ENCODE assay signal across 9 cellular contexts in the genomic region with DNA sequence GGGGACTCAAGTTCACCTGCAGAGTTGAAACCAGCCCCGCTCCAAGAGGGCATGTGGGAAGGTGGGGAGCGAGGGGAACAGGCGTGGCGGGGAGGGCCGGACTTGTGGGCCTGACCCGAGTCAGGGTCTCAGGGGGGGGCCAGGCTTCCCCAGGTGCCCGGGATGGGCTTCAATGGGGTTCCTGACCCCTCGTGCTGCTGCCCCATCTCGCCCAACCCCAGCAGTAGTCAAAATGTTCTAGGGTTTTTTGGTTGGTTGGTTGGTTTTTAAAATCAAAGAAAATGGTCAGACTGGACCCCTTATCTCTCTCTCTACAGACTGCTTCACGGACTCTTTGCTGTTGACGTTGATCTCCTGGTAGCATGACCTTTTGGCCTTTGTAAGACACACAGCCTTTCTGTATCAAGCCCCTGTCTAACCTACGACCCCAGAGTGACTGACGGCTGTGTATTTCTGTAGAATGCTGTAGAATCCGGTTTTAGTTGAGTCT.
DNase-seq lines count a peak whose midpoint lies in the region; ATAC-seq and TF ChIP-seq lines count a peak whose summit lies in the region.
"Had no signal": no experiment of that assay in that cellular context is flagged by ENCODE, and none has a peak within 500 bp of the region (broad histone marks: within the 10 kb centered on the region; RNA-seq: fewer than 3 reads in every experiment).

No MANE protein-coding gene starts in this region.

- H3K4me3 Mint-ChIP-seq in activated T-cell treated with anti-CD3 and anti-CD28 coated beads, Interleukin-2, amount 50 U/mL, for 4 hours: peak overlapping the region; percentile 88

- H3K4me1 ChIP-seq in SK-N-SH (ENCODE audit: control insufficient read depth in 1 of 2, insufficient read depth in 2 of 2, low read depth in 1 of 2, low read length in 1 of 2) (peaks cover 0 to 8% of the 10 kb centered on the region in 2 experiments; a peak in 2 of 4 replicates), iPS-18a (ENCODE audit: control insufficient read depth, low read depth, low read length) (peaks cover 23% of the 10 kb centered on the region), subcutaneous abdominal adipose tissue (ENCODE audit: control insufficient read depth in 5 of 5, insufficient read depth in 5 of 5, low read length in 5 of 5) (peaks cover 0 to 15% (median 13%) of the 10 kb centered on the region in 5 donors)

- no peaks in the 10 kb centered on the region for H3K9me3 Mint-ChIP-seq in activated T-cell treated with anti-CD3 and anti-CD28 coated beads, Interleukin-2, amount 50 U/mL, for 4 hours

- no peaks in the 10 kb centered on the region for H3K27me3 Mint-ChIP-seq in activated T-cell treated with anti-CD3 and anti-CD28 coated beads, Interleukin-2, amount 50 U/mL, for 4 hours (ENCODE audit: low read depth)

- TF ChIP-seq EP300 in SK-N-SH (IDR thresholded peaks at IDR 0.05; ENCODE audit: borderline replicate concordance in 1 of 2, low read depth in 1 of 2, low read length in 1 of 2): no peak

- H4K20me1 ChIP-seq in SK-N-SH (ENCODE audit: insufficient read depth): no peaks in the 10 kb centered on the region

- no peak for TF ChIP-seq RAD21 in SK-N-SH (IDR thresholded peaks at IDR 0.05; ENCODE audit: low read length)

- H3K79me2 ChIP-seq in SK-N-SH (ENCODE audit: insufficient read depth): no peaks in the 10 kb centered on the region

- no peak for ATAC-seq in SK-N-SH treated with all-trans-retinoic acid at 6 μM for 48 hours
- ATAC-seq in activated T-cell treated with anti-CD3 and anti-CD28 coated beads, Interleukin-2, amount 50 U/mL, for 4 hours: no peak
- ATAC-seq in GM21515 (IDR thresholded peaks at IDR 0.05; ENCODE audit: unreplicated experiment): no peak

- H3K27ac ChIP-seq in SK-N-SH (ENCODE audit: low read depth in 2 of 2, low read length in 1 of 2) (peak overlapping the region in 1 of 2 experiments; percentile 25; a peak in 1 of 4 replicates), iPS-18a (ENCODE audit: low read length) (no peak overlapping the region), subcutaneous abdominal adipose tissue (ENCODE audit: low read depth, low read length) (no peak overlapping the region)

- H3K9me3 ChIP-seq in SK-N-SH (no peaks in the 10 kb centered on the region), iPS-18a (ENCODE audit: control insufficient read depth, low read depth, low read length) (no peaks in the 10 kb centered on the region), subcutaneous abdominal adipose tissue (ENCODE audit: control insufficient read depth in 5 of 5, low read length in 5 of 5) (no peaks in the 10 kb centered on the region)

- peaks cover 0 to 3% of the 10 kb centered on the region in 2 experiments for H3K36me3 ChIP-seq in SK-N-SH (replicated peaks in 1 of 2; ENCODE audit: control insufficient read depth in 1 of 2, insufficient read depth in 2 of 2, low read length in 1 of 2)
- no peaks in the 10 kb centered on the region for H3K36me3 ChIP-seq in iPS-18a (ENCODE audit: control insufficient read depth, low read depth, low read length)
- peaks cover 0 to 10% (median 9%) of the 10 kb centered on the region in 5 donors for H3K36me3 ChIP-seq in subcutaneous abdominal adipose tissue (ENCODE audit: control insufficient read depth in 5 of 5, insufficient read depth in 5 of 5, low read length in 5 of 5)

- H3K27me3 ChIP-seq in SK-N-SH (ENCODE audit: insufficient read depth) (no peaks in the 10 kb centered on the region), iPS-18a (ENCODE audit: control insufficient read depth, insufficient read depth, low read length) (no peaks in the 10 kb centered on the region), subcutaneous abdominal adipose tissue (ENCODE audit: control insufficient read depth in 5 of 5, insufficient read depth in 4 of 5, low read length in 5 of 5) (peaks cover 0 to 1% (median 0%) of the 10 kb centered on the region in 5 donors)

- peaks cover 1% of the 10 kb centered on the region for H3K36me3 Mint-ChIP-seq in activated T-cell treated with anti-CD3 and anti-CD28 coated beads, Interleukin-2, amount 50 U/mL, for 4 hours (ENCODE audit: insufficient read depth)

- DNase-seq in SK-N-SH (peak; percentile 37), ecto neural progenitor cell (ENCODE audit: low spot score) (no peak)
- DNase-seq in activated T-cell treated with anti-CD3 and anti-CD28 coated beads, Interleukin-2, amount 50 U/mL, for 4 hours: peak; percentile 3
- DNase-seq in stimulated activated CD4-positive, alpha-beta T cell treated with anti-CD3 and anti-CD28 coated beads, Interleukin-2, amount 100 ng/mL, for 48 hours: no peak
- DNase-seq: NCI-H1417 treated with DMSO at 0.1 percent for 48 hours had no signal

- H3K4me3 ChIP-seq in SK-N-SH (ENCODE audit: low read depth in 2 of 2, low read length in 1 of 2): no peak overlapping the region
- peak overlapping the region; percentile 22 for H3K4me3 ChIP-seq in iPS-18a (ENCODE audit: low read length)
- peak overlapping the region in 2 of 5 donors; percentile 55 to 68 for H3K4me3 ChIP-seq in subcutaneous abdominal adipose tissue (ENCODE audit: low read depth in 1 of 5, low read length in 5 of 5)

- peak overlapping the region; percentile 41; the same call in 1 of the 2 replicates for H2AFZ ChIP-seq in SK-N-SH (ENCODE audit: low read depth)

- POLR2A ChIA-PET in SK-N-SH (lab: Yijun Ruan, JAX): no interaction called here

- H3K4me2 ChIP-seq in SK-N-SH: no peak overlapping the region

- H3F3A ChIP-seq in SK-N-SH (replicated peaks; ENCODE audit: insufficient read depth): no peaks in the 10 kb centered on the region

- H3K9ac ChIP-seq in SK-N-SH (no peak overlapping the region), iPS-18a (ENCODE audit: low read length) (peak overlapping the region; percentile 44), subcutaneous abdominal adipose tissue (ENCODE audit: low read length in 5 of 5) (peak overlapping the region in 3 of 5 donors; percentile 63 to 76 (median 70))

- peaks cover 26% of the 10 kb centered on the region for H3K4me1 Mint-ChIP-seq in activated T-cell treated with anti-CD3 and anti-CD28 coated beads, Interleukin-2, amount 50 U/mL, for 4 hours (ENCODE audit: low read depth)

- 83% methylated on average over 13 of the region's 14 CpGs for WGBS in SK-N-SH (ENCODE audit: low lambda C conversion rate)

- CTCF ChIA-PET in SK-N-SH (lab: Yijun Ruan, JAX): interaction anchor here (0.7 to 2.7 kb wide), 43 partner anchors 8 to 891 kb away, joined by 3 to 50 read pairs (median 5); a partner anchor contains a TSS

- no peak for TF ChIP-seq CTCF in SK-N-SH (IDR thresholded peaks at IDR 0.05)

- H3K9me2 ChIP-seq in SK-N-SH: no peaks in the 10 kb centered on the region

TF ChIP-seq in SK-N-SH, 30 proteins besides CTCF, POLR2A, EP300 and RAD21 (continues in another document):
- TF ChIP-seq RFX5 (IDR thresholded peaks at IDR 0.05; ENCODE audit: low read length): no peak
- no peak for TF ChIP-seq SMC3 (IDR thresholded peaks at IDR 0.05; ENCODE audit: low read depth, low read length)
- TF ChIP-seq, protein P1, sequence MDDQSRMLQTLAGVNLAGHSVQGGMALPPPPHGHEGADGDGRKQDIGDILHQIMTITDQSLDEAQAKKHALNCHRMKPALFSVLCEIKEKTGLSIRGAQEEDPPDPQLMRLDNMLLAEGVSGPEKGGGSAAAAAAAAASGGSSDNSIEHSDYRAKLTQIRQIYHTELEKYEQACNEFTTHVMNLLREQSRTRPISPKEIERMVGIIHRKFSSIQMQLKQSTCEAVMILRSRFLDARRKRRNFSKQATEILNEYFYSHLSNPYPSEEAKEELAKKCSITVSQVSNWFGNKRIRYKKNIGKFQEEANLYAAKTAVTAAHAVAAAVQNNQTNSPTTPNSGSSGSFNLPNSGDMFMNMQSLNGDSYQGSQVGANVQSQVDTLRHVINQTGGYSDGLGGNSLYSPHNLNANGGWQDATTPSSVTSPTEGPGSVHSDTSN (IDR thresholded peaks at IDR 0.05): no peak

TF ChIP-seq in SK-N-SH treated with all-trans-retinoic acid at 6 μM for 48 hours, 23 proteins besides CTCF, POLR2A, EP300 and RAD21:
- TF ChIP-seq ZC3H10 (CRISPR knock-in tag; IDR thresholded peaks at IDR 0.05): no peak
- no peak for TF ChIP-seq ZFP3 (CRISPR knock-in tag; IDR thresholded peaks at IDR 0.05)
- no peak for TF ChIP-seq ZNF565 (CRISPR knock-in tag; conservative IDR thresholded peaks at IDR 0.05; ENCODE audit: low read depth)
- no peak for TF ChIP-seq TOX (CRISPR knock-in tag; IDR thresholded peaks at IDR 0.05; ENCODE audit: borderline replicate concordance)
- TF ChIP-seq ARNTL (CRISPR knock-in tag; IDR thresholded peaks at IDR 0.05; ENCODE audit: borderline replicate concordance, low read depth): no peak
- no peak for TF ChIP-seq GLIS3 (CRISPR knock-in tag; IDR thresholded peaks at IDR 0.05)
TF ChIP-seq in SK-N-SH treated with all-trans-retinoic acid at 6 μM for 48 hours: peak in this region for 0.

Comparison
In these comparisons a context has a peak if more than half of its experiments do, and no peak if none do; other contexts are left out.
1. DNase-seq: peak in SK-N-SH (single experiment) and activated T-cell treated with anti-CD3 and anti-CD28 coated beads, Interleukin-2, amount 50 U/mL, for 4 hours (single experiment); none in stimulated activated CD4-positive, alpha-beta T cell treated with anti-CD3 and anti-CD28 coated beads, Interleukin-2, amount 100 ng/mL, for 48 hours (0 of 2) and ecto neural progenitor cell (single experiment).